ENCODE assay signal across 37 cellular contexts in genomic region chr4:19024047-19024446, GRCh38.
"Had no signal": no experiment of that assay in that cellular context is flagged by ENCODE, and none has a peak within 500 bp of the region (broad histone marks: within the 10 kb centered on the region; RNA-seq: fewer than 3 reads in every experiment).

No MANE protein-coding gene starts in this region.

- H3K4me1 Mint-ChIP-seq: activated B cell treated with CpG ODN at 0.5 μM for 24 hours; activated CD4-positive, alpha-beta T cell treated with anti-CD3 and anti-CD28 coated beads, Interleukin-2, amount 10 ng/mL, durations not matched to agents 24 days and 14 days; activated naive CD8-positive, alpha-beta T cell treated with anti-CD3 and anti-CD28 coated beads for 36 hours; activated T-helper 17 cell treated with anti-CD3 and anti-CD28 coated beads, Interleukin-2, amount 50 U/mL, for 72 hours had no signal

- H3K36me3 Mint-ChIP-seq: activated CD4-positive, alpha-beta memory T cell treated with anti-CD3 and anti-CD28 coated beads for 36 hours; activated naive CD4-positive, alpha-beta T cell treated with anti-CD3 and anti-CD28 coated beads, Interleukin-2, amount 50 U/mL, for 72 hours; activated naive CD8-positive, alpha-beta T cell treated with anti-CD3 and anti-CD28 coated beads for 36 hours had no signal

- FAIRE-seq: astrocyte, TTC549 had no signal

- H3K4me3 Mint-ChIP-seq: activated B cell treated with CpG ODN at 0.5 μM for 24 hours; activated CD4-positive, alpha-beta memory T cell treated with anti-CD3 and anti-CD28 coated beads for 36 hours; activated CD4-positive, alpha-beta T cell treated with anti-CD3 and anti-CD28 coated beads, Interleukin-2, amount 10 ng/mL, durations not matched to agents 24 days and 14 days; activated CD8-positive, alpha-beta T cell treated with anti-CD3 and anti-CD28 coated beads for 36 hours; activated naive CD4-positive, alpha-beta T cell treated with anti-CD3 and anti-CD28 coated beads for 36 hours; activated naive CD8-positive, alpha-beta T cell treated with anti-CD3 and anti-CD28 coated beads for 36 hours; activated T-cell treated with anti-CD3 and anti-CD28 coated beads, Interleukin-2, amount 50 U/mL, for 4 hours; activated T-cell treated with anti-CD3 and anti-CD28 coated beads, Interleukin-2, amount 50 U/mL, for 72 hours; activated T-helper 1 cell treated with anti-CD3 and anti-CD28 coated beads, Interleukin-12 subunit alpha, Interleukin-12 subunit beta, Interleukin-2, Interleukin-4 antibody, amounts not matched to agents 30 ng/mL and 10 ng/mL and 1 ng/mL, durations not matched to agents 14 hours and 24 hours and 36 hours; activated T-helper 17 cell treated with anti-CD3 and anti-CD28 coated beads, Interleukin-2, amount 50 U/mL, for 72 hours; T-helper 1 cell treated with Interleukin-12 subunit alpha and Interleukin-12 subunit beta and Interleukin-4 antibody, amounts not matched to agents 30 μg/mL and 1 μg/mL, for 36 hours; T-helper 2 cell treated with Interferon-gamma antibody and Interleukin-4, amounts not matched to agents 5 μg/mL and 100 μg/mL, for 36 hours had no signal

- ATAC-seq: activated CD8-positive, alpha-beta T cell treated with anti-CD3 and anti-CD28 coated beads for 36 hours; activated naive CD4-positive, alpha-beta T cell treated with anti-CD3 and anti-CD28 coated beads, Interleukin-2, amount 50 U/mL, for 72 hours; activated T-cell treated with anti-CD3 and anti-CD28 coated beads, Interleukin-2, amount 50 U/mL, for 4 hours; activated T-cell treated with anti-CD3 and anti-CD28 coated beads, Interleukin-2, amount 50 U/mL, for 72 hours; activated T-helper 17 cell treated with anti-CD3 and anti-CD28 coated beads, Interleukin-2, amount 50 U/mL, for 72 hours; body of pancreas had no signal

- H3K4me3 ChIP-seq: adrenal gland, body of pancreas, breast epithelium had no signal

- H3K27ac ChIP-seq: adrenal gland, body of pancreas, brain microvascular endothelial cell, breast epithelium, VCaP had no signal

- H3K27me3 ChIP-seq: adrenal gland, body of pancreas, brain microvascular endothelial cell, breast epithelium had no signal

- H3K27me3 Mint-ChIP-seq: activated B cell treated with CpG ODN at 0.5 μM for 24 hours; activated CD4-positive, alpha-beta memory T cell treated with anti-CD3 and anti-CD28 coated beads for 36 hours; activated CD4-positive, alpha-beta T cell treated with anti-CD3 and anti-CD28 coated beads, Interleukin-2, amount 10 ng/mL, durations not matched to agents 24 days and 14 days; activated CD8-positive, alpha-beta T cell treated with anti-CD3 and anti-CD28 coated beads for 36 hours; activated naive CD8-positive, alpha-beta T cell treated with anti-CD3 and anti-CD28 coated beads for 36 hours; activated T-helper 17 cell treated with anti-CD3 and anti-CD28 coated beads, Interleukin-2, amount 50 U/mL, for 72 hours had no signal

- H3K4me1 ChIP-seq: adrenal gland, body of pancreas, breast epithelium had no signal

- H3K36me3 ChIP-seq: adrenal gland, brain microvascular endothelial cell, breast epithelium had no signal

- H3K9me3 ChIP-seq: body of pancreas, breast epithelium had no signal

- DNase-seq: activated B cell treated with CpG ODN at 0.5 μM for 24 hours; activated CD4-positive, alpha-beta memory T cell treated with anti-CD3 and anti-CD28 coated beads for 36 hours; activated CD4-positive, alpha-beta T cell treated with anti-CD3 and anti-CD28 coated beads for 4 hours; activated CD4-positive, alpha-beta T cell treated with anti-CD3 and anti-CD28 coated beads, Interleukin-2, amount 10 ng/mL, durations not matched to agents 24 days and 14 days; activated CD4-positive, alpha-beta T cell treated with anti-CD3 and anti-CD28 coated beads, Interleukin-2, amount 50 U/mL, for 1 hour; activated CD4-positive, alpha-beta T cell treated with anti-CD3 and anti-CD28 coated beads, Interleukin-2, amount 50 U/mL, for 4 hours; activated CD4-positive, CD25-positive, alpha-beta regulatory T cell treated with anti-CD3 and anti-CD28 coated beads, Interleukin-2, amount 50 U/mL, for 72 hours; activated CD8-positive, alpha-beta memory T cell treated with anti-CD3 and anti-CD28 coated beads, Interleukin-2, amount 50 U/mL, for 4 hours; activated CD8-positive, alpha-beta T cell treated with anti-CD3 and anti-CD28 coated beads for 36 hours; activated effector memory CD4-positive, alpha-beta T cell treated with anti-CD3 and anti-CD28 coated beads, Interleukin-2, amount 50 U/mL, for 16 hours; activated gamma-delta T cell treated with Interleukin-2 at 50 U/mL for 16 hours; activated naive CD4-positive, alpha-beta T cell; activated naive CD4-positive, alpha-beta T cell treated with anti-CD3 and anti-CD28 coated beads for 36 hours; activated naive CD4-positive, alpha-beta T cell treated with anti-CD3 and anti-CD28 coated beads, Interleukin-2, amount 50 U/mL, for 16 hours; activated naive CD8-positive, alpha-beta T cell treated with anti-CD3 and anti-CD28 coated beads for 36 hours; activated T-cell treated with anti-CD3 and anti-CD28 coated beads for 4 hours; activated T-cell treated with anti-CD3 and anti-CD28 coated beads, Interleukin-2, amount 50 U/mL, for 1 hour; activated T-cell treated with anti-CD3 and anti-CD28 coated beads, Interleukin-2, amount 50 U/mL, for 4 hours; activated T-cell treated with anti-CD3 and anti-CD28 coated beads, Interleukin-2, amount 50 U/mL, for 72 hours; adrenal gland; amniotic stem cell; aorta; body of pancreas; brain microvascular endothelial cell; central memory CD4-positive, alpha-beta T cell; T-helper 1 cell; T-helper 2 cell; T-helper 9 cell had no signal

- H3K27ac Mint-ChIP-seq: activated B cell treated with CpG ODN at 0.5 μM for 24 hours; activated CD4-positive, alpha-beta memory T cell treated with anti-CD3 and anti-CD28 coated beads for 36 hours; activated CD4-positive, alpha-beta T cell treated with anti-CD3 and anti-CD28 coated beads, Interleukin-2, amount 10 ng/mL, durations not matched to agents 24 days and 14 days; activated CD8-positive, alpha-beta T cell treated with anti-CD3 and anti-CD28 coated beads for 36 hours; activated naive CD4-positive, alpha-beta T cell treated with anti-CD3 and anti-CD28 coated beads for 36 hours; activated naive CD4-positive, alpha-beta T cell treated with anti-CD3 and anti-CD28 coated beads, Interleukin-2, amount 50 U/mL, for 72 hours; activated naive CD8-positive, alpha-beta T cell treated with anti-CD3 and anti-CD28 coated beads for 36 hours; activated T-cell treated with anti-CD3 and anti-CD28 coated beads, Interleukin-2, amount 50 U/mL, for 72 hours; activated T-helper 1 cell treated with anti-CD3 and anti-CD28 coated beads, Interleukin-12 subunit alpha, Interleukin-12 subunit beta, Interleukin-2, Interleukin-4 antibody, amounts not matched to agents 30 ng/mL and 10 ng/mL and 1 ng/mL, durations not matched to agents 14 hours and 24 hours and 36 hours; activated T-helper 17 cell treated with anti-CD3 and anti-CD28 coated beads, Interleukin-2, amount 50 U/mL, for 72 hours; T-helper 1 cell treated with Interleukin-12 subunit alpha and Interleukin-12 subunit beta and Interleukin-4 antibody, amounts not matched to agents 30 μg/mL and 1 μg/mL, for 36 hours; T-helper 2 cell treated with Interferon-gamma antibody and Interleukin-4, amounts not matched to agents 5 μg/mL and 100 μg/mL, for 36 hours had no signal

- H3K9me3 Mint-ChIP-seq: activated B cell treated with CpG ODN at 0.5 μM for 24 hours had no signal
